ENCODE assay signal across 1 cellular context in genomic region chr15:50260969-50261496, GRCh38.
A peak's percentile ranks its signal among the peaks of the same experiment; 100 is the strongest.
TF ChIP-seq lines count a peak whose summit lies in the region.

No MANE protein-coding gene starts in this region.

TF ChIP-seq in K562, 482 proteins besides CTCF, POLR2A, EP300 and RAD21 (continued from another document and continues in another):
- TF ChIP-seq CHD2 (IDR thresholded peaks at IDR 0.05; ENCODE audit: low read depth, low read length) = no peak
- no peak for TF ChIP-seq THRAP3 (IDR thresholded peaks at IDR 0.05; ENCODE audit: borderline replicate concordance)
- peak; percentile 98 for TF ChIP-seq ARID1B (IDR thresholded peaks at IDR 0.05)
- TF ChIP-seq NEUROD1 (IDR thresholded peaks at IDR 0.05; ENCODE audit: borderline replicate concordance, low read depth, low read length, partially characterized antibody) = peak; percentile 65
- TF ChIP-seq IRF2 (CRISPR knock-in tag; IDR thresholded peaks at IDR 0.05) = no peak
- TF ChIP-seq FOXA3 (CRISPR knock-in tag; conservative IDR thresholded peaks at IDR 0.05 in 1 of 2, IDR thresholded peaks at IDR 0.05 in 1 of 2) = peak in 1 of 2 experiments; percentile 62; a peak in 1 of 4 replicates
- TF ChIP-seq MLX (CRISPR knock-in tag; conservative IDR thresholded peaks at IDR 0.05) = no peak
- TF ChIP-seq, protein P1, sequence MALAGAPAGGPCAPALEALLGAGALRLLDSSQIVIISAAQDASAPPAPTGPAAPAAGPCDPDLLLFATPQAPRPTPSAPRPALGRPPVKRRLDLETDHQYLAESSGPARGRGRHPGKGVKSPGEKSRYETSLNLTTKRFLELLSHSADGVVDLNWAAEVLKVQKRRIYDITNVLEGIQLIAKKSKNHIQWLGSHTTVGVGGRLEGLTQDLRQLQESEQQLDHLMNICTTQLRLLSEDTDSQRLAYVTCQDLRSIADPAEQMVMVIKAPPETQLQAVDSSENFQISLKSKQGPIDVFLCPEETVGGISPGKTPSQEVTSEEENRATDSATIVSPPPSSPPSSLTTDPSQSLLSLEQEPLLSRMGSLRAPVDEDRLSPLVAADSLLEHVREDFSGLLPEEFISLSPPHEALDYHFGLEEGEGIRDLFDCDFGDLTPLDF (CRISPR knock-in tag; IDR thresholded peaks at IDR 0.05) = no peak
- TF ChIP-seq, protein P2, sequence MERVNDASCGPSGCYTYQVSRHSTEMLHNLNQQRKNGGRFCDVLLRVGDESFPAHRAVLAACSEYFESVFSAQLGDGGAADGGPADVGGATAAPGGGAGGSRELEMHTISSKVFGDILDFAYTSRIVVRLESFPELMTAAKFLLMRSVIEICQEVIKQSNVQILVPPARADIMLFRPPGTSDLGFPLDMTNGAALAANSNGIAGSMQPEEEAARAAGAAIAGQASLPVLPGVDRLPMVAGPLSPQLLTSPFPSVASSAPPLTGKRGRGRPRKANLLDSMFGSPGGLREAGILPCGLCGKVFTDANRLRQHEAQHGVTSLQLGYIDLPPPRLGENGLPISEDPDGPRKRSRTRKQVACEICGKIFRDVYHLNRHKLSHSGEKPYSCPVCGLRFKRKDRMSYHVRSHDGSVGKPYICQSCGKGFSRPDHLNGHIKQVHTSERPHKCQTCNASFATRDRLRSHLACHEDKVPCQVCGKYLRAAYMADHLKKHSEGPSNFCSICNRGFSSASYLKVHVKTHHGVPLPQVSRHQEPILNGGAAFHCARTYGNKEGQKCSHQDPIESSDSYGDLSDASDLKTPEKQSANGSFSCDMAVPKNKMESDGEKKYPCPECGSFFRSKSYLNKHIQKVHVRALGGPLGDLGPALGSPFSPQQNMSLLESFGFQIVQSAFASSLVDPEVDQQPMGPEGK (CRISPR knock-in tag; IDR thresholded peaks at IDR 0.05; ENCODE audit: borderline replicate concordance) = 0 out of 2 replicates have a peak, but pooled peaks have one; percentile 53
- no peak for TF ChIP-seq RFX7 (CRISPR knock-in tag; IDR thresholded peaks at IDR 0.05)
- TF ChIP-seq ZNF75A (CRISPR knock-in tag; IDR thresholded peaks at IDR 0.05) = no peak
- TF ChIP-seq, protein P3, sequence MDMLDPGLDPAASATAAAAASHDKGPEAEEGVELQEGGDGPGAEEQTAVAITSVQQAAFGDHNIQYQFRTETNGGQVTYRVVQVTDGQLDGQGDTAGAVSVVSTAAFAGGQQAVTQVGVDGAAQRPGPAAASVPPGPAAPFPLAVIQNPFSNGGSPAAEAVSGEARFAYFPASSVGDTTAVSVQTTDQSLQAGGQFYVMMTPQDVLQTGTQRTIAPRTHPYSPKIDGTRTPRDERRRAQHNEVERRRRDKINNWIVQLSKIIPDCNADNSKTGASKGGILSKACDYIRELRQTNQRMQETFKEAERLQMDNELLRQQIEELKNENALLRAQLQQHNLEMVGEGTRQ (CRISPR knock-in tag; IDR thresholded peaks at IDR 0.05) = no peak
- TF ChIP-seq RFX5 (IDR thresholded peaks at IDR 0.05; ENCODE audit: low read depth, low read length) = no peak
- no peak for TF ChIP-seq ATF6 (CRISPR knock-in tag; IDR thresholded peaks at IDR 0.05)
- TF ChIP-seq DDX20 (tag; IDR thresholded peaks at IDR 0.05; ENCODE audit: low read depth) = 0 out of 2 replicates have a peak, but pooled peaks have one; percentile 10
- TF ChIP-seq, protein P4, sequence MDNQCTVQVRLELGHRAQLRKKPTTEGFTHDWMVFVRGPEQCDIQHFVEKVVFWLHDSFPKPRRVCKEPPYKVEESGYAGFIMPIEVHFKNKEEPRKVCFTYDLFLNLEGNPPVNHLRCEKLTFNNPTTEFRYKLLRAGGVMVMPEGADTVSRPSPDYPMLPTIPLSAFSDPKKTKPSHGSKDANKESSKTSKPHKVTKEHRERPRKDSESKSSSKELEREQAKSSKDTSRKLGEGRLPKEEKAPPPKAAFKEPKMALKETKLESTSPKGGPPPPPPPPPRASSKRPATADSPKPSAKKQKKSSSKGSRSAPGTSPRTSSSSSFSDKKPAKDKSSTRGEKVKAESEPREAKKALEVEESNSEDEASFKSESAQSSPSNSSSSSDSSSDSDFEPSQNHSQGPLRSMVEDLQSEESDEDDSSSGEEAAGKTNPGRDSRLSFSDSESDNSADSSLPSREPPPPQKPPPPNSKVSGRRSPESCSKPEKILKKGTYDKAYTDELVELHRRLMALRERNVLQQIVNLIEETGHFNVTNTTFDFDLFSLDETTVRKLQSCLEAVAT (IDR thresholded peaks at IDR 0.05) = no peak; a peak in 1 of 4 replicates
- TF ChIP-seq KLF1 (tag; IDR thresholded peaks at IDR 0.05) = no peak
- no peak for TF ChIP-seq KDM2B (CRISPR knock-in tag; IDR thresholded peaks at IDR 0.05)
- no peak for TF ChIP-seq ZNF324 (CRISPR knock-in tag; IDR thresholded peaks at IDR 0.05)
- no peak for TF ChIP-seq BRCA1 (IDR thresholded peaks at IDR 0.05)
- no peak for TF ChIP-seq BRCA1 (CRISPR knock-in tag; IDR thresholded peaks at IDR 0.05)
- TF ChIP-seq CSDE1 (IDR thresholded peaks at IDR 0.05) = no peak
- peak; percentile 73 for TF ChIP-seq ZNF316 (IDR thresholded peaks at IDR 0.05)
- no peak for TF ChIP-seq ZBTB33 (CRISPR knock-in tag; IDR thresholded peaks at IDR 0.05)
- TF ChIP-seq, protein P5, sequence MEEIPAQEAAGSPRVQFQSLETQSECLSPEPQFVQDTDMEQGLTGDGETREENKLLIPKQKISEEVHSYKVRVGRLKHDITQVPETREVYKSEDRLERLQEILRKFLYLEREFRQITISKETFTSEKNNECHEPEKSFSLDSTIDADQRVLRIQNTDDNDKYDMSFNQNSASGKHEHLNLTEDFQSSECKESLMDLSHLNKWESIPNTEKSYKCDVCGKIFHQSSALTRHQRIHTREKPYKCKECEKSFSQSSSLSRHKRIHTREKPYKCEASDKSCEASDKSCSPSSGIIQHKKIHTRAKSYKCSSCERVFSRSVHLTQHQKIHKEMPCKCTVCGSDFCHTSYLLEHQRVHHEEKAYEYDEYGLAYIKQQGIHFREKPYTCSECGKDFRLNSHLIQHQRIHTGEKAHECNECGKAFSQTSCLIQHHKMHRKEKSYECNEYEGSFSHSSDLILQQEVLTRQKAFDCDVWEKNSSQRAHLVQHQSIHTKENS (CRISPR knock-in tag; IDR thresholded peaks at IDR 0.05) = no peak
- no peak for TF ChIP-seq ZNF561 (CRISPR knock-in tag; conservative IDR thresholded peaks at IDR 0.05)
- TF ChIP-seq PRMT5 (CRISPR knock-in tag; IDR thresholded peaks at IDR 0.05) = no peak
- TF ChIP-seq MCM2 (IDR thresholded peaks at IDR 0.05; ENCODE audit: low read depth) = no peak
- peak; percentile 66 for TF ChIP-seq HDAC3 (IDR thresholded peaks at IDR 0.05; ENCODE audit: borderline replicate concordance, partially characterized antibody)
- TF ChIP-seq BRD9 (IDR thresholded peaks at IDR 0.05; ENCODE audit: low read depth, partially characterized antibody) = no peak
- TF ChIP-seq NR2C1 (IDR thresholded peaks at IDR 0.05) = no peak
- peak; percentile 16; the same call in 1 of the 2 replicates for TF ChIP-seq NR2C1 (tag; IDR thresholded peaks at IDR 0.05)
- no peak for TF ChIP-seq LARP7 (IDR thresholded peaks at IDR 0.05)
- TF ChIP-seq GTF3C2 (IDR thresholded peaks at IDR 0.05; ENCODE audit: borderline replicate concordance, extremely low read depth, insufficient read length) = no peak
- TF ChIP-seq MTA1 (IDR thresholded peaks at IDR 0.05; ENCODE audit: borderline replicate concordance) = peak; percentile 91
- peak; percentile 85; the same call in 1 of the 2 replicates for TF ChIP-seq HES1 (IDR thresholded peaks at IDR 0.05; ENCODE audit: low read depth)
- TF ChIP-seq, protein P6, sequence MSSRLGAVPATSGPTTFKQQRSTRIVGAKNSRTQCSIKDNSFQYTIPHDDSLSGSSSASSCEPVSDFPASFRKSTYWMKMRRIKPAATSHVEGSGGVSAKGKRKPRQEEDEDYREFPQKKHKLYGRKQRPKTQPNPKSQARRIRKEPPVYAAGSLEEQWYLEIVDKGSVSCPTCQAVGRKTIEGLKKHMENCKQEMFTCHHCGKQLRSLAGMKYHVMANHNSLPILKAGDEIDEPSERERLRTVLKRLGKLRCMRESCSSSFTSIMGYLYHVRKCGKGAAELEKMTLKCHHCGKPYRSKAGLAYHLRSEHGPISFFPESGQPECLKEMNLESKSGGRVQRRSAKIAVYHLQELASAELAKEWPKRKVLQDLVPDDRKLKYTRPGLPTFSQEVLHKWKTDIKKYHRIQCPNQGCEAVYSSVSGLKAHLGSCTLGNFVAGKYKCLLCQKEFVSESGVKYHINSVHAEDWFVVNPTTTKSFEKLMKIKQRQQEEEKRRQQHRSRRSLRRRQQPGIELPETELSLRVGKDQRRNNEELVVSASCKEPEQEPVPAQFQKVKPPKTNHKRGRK (tag; IDR thresholded peaks at IDR 0.05) = no peak
- 0 out of 2 replicates have a peak, but pooled peaks have one; percentile 29 for TF ChIP-seq PTRF (tag; IDR thresholded peaks at IDR 0.05)
- TF ChIP-seq ZNF57 (CRISPR knock-in tag; IDR thresholded peaks at IDR 0.05) = no peak
- TF ChIP-seq HNRNPK (IDR thresholded peaks at IDR 0.05; ENCODE audit: low read depth, low read length, poor library complexity, severe bottlenecking) = no peak
- no peak for TF ChIP-seq HNRNPUL1 (IDR thresholded peaks at IDR 0.05; ENCODE audit: low read length)
- peak; percentile 96 for TF ChIP-seq CBFA2T2 (conservative IDR thresholded peaks at IDR 0.05)
- no peak for TF ChIP-seq PPARD (CRISPR knock-in tag; IDR thresholded peaks at IDR 0.05)
- TF ChIP-seq TBP (optimal IDR thresholded peaks at IDR 0.05; ENCODE audit: low read depth, low read length) = no peak
- no peak for TF ChIP-seq CREB1 (IDR thresholded peaks at IDR 0.05)
- no peak for TF ChIP-seq CREB1 (CRISPR knock-in tag; IDR thresholded peaks at IDR 0.05)
- no peak for TF ChIP-seq MIER1 (IDR thresholded peaks at IDR 0.05; ENCODE audit: low read depth)
- no peak for TF ChIP-seq BMI1 (IDR thresholded peaks at IDR 0.05; ENCODE audit: low read length)
- TF ChIP-seq RBBP5 (IDR thresholded peaks at IDR 0.05; ENCODE audit: borderline replicate concordance, insufficient read depth, low read length, poor library complexity, severe bottlenecking) = no peak
- TF ChIP-seq KDM5B (IDR thresholded peaks at IDR 0.05; ENCODE audit: insufficient replicate concordance, low read depth, low read length) = no peak
- TF ChIP-seq TCF3 (CRISPR knock-in tag; IDR thresholded peaks at IDR 0.05) = peak; percentile 83
